ENCODE assay signal across 15 cellular contexts in genomic region chr14:93971635-93972027, GRCh38. TPM values are rescaled to one million over a fixed set of nuclear protein-coding genes. Genes with fewer than 3 reads are reported as not detected.
DNase-seq lines count a peak whose midpoint lies in the region; ATAC-seq and TF ChIP-seq lines count a peak whose summit lies in the region.
"Had no signal": no experiment of that assay in that cellular context is flagged by ENCODE, and none has a peak within 500 bp of the region (broad histone marks: within the 10 kb centered on the region; RNA-seq: fewer than 3 reads in every experiment).

No MANE protein-coding gene starts in this region.

- H3K27me3 ChIP-seq in CD4-positive, alpha-beta memory T cell (ENCODE audit: insufficient read depth, low read length), result no peaks in the 10 kb centered on the region
- H3K27me3 ChIP-seq: testis had no signal

- no peaks in the 10 kb centered on the region for H3K36me3 ChIP-seq in CD4-positive, alpha-beta memory T cell (ENCODE audit: insufficient read depth, low read length)

- intact Hi-C loops in CD4-positive, alpha-beta memory T cell (cut with micrococcal nuclease), result loop anchor here (2.0 kb wide), 2 partner anchors 55 to 109 kb away; partner anchors contain the start of genes DDX24, IFI27L1 and OTUB2
- intact Hi-C loops in natural killer cell (cut with micrococcal nuclease), result loop anchor here (2.0 kb wide), 1 partner anchor 17 kb away; no protein-coding TSS in a partner anchor

- H3K36me3 Mint-ChIP-seq in CD4-positive, alpha-beta memory T cell, result peaks cover under 1 to 1% of the 10 kb centered on the region in 2 donors
- H3K36me3 Mint-ChIP-seq in IgD-negative memory B cell (peaks cover 3% of the 10 kb centered on the region), natural killer cell (no peaks in the 10 kb centered on the region)
- H3K36me3 Mint-ChIP-seq in activated naive CD8-positive, alpha-beta T cell treated with anti-CD3 and anti-CD28 coated beads for 36 hours, result peaks cover 24% of the 10 kb centered on the region

- H3K4me1 Mint-ChIP-seq in CD4-positive, alpha-beta memory T cell, result peaks cover 34 to 67% (median 54%) of the 10 kb centered on the region in 4 donors
- H3K4me1 Mint-ChIP-seq in IgD-negative memory B cell, result peaks cover 45 to 55% (median 52%) of the 10 kb centered on the region in 3 donors
- peaks cover 62% of the 10 kb centered on the region for H3K4me1 Mint-ChIP-seq in activated naive CD8-positive, alpha-beta T cell treated with anti-CD3 and anti-CD28 coated beads for 36 hours
- peaks cover 25 to 33% of the 10 kb centered on the region in 2 donors for H3K4me1 Mint-ChIP-seq in natural killer cell

- peaks cover 57% of the 10 kb centered on the region for H3K4me1 ChIP-seq in CD4-positive, alpha-beta memory T cell (ENCODE audit: insufficient read depth, low read length)
- H3K4me1 ChIP-seq: testis had no signal

- peaks cover 0 to 3% (median 2%) of the 10 kb centered on the region in 8 donors for H3K9me3 Mint-ChIP-seq in CD4-positive, alpha-beta memory T cell
- H3K9me3 Mint-ChIP-seq in IgD-negative memory B cell, result no peaks in the 10 kb centered on the region
- H3K9me3 Mint-ChIP-seq in activated naive CD8-positive, alpha-beta T cell treated with anti-CD3 and anti-CD28 coated beads for 36 hours, result peaks cover 9% of the 10 kb centered on the region
- peaks cover under 1% of the 10 kb centered on the region in 2 donors for H3K9me3 Mint-ChIP-seq in natural killer cell

- no peak for DNase-seq in CD4-positive, alpha-beta memory T cell
- DNase-seq in activated naive CD8-positive, alpha-beta T cell treated with anti-CD3 and anti-CD28 coated beads for 36 hours, result no peak
- DNase-seq in natural killer cell (no peak), NCI-H510A treated with DMSO at 0.1 percent for 48 hours (lab: John Stamatoyannopoulos, UW) (no peak), DMS 273 (lab: John Stamatoyannopoulos, UW; ENCODE audit: unreplicated experiment) (no peak)
- no peak for DNase-seq in stimulated activated CD4-positive, alpha-beta T cell treated with anti-CD3 and anti-CD28 coated beads, Interleukin-4, amount 100 ng/mL, for 1 hour
- DNase-seq: amniotic stem cell, dermis blood vessel endothelial cell, foreskin fibroblast, NCI-H187, right cardiac atrium, testis had no signal

- no peak overlapping the region for H3K27ac ChIP-seq in CD4-positive, alpha-beta memory T cell (ENCODE audit: low read depth, low read length)
- H3K27ac ChIP-seq: testis had no signal

- H3K4me3 Mint-ChIP-seq in CD4-positive, alpha-beta memory T cell, result peak overlapping the region; percentile 86 to 94 (median 90)
- H3K4me3 Mint-ChIP-seq in IgD-negative memory B cell (peak overlapping the region; percentile 84 to 97 (median 90)), natural killer cell (peak overlapping the region; percentile 92)
- H3K4me3 Mint-ChIP-seq in activated naive CD8-positive, alpha-beta T cell treated with anti-CD3 and anti-CD28 coated beads for 36 hours, result peak overlapping the region; percentile 81

- CTCF ChIA-PET in CD4-positive, alpha-beta memory T cell (lab: Charles Lee; ENCODE audit: partially characterized antibody), result interaction anchor here (1.5 to 39.2 kb wide), 8 partner anchors 11 to 171 kb away, joined by 3 to 1377 read pairs (median 22); partner anchors contain the start of gene CCDC197

- peak overlapping the region in 5 of 7 donors; percentile 43 to 93 (median 80) for H3K27ac Mint-ChIP-seq in CD4-positive, alpha-beta memory T cell
- H3K27ac Mint-ChIP-seq in IgD-negative memory B cell, result peak overlapping the region in 2 of 3 donors; percentile 37 to 79
- H3K27ac Mint-ChIP-seq in activated naive CD8-positive, alpha-beta T cell treated with anti-CD3 and anti-CD28 coated beads for 36 hours, result peak overlapping the region; percentile 98
- peak overlapping the region; percentile 76 to 92 for H3K27ac Mint-ChIP-seq in natural killer cell

- POLR2A ChIA-PET in CD4-positive, alpha-beta memory T cell (lab: Charles Lee; ENCODE audit: partially characterized antibody), result interaction anchor here (0.5 to 18.4 kb wide), 10 partner anchors 11 to 187 kb away, joined by 3 to 469 read pairs (median 4); no protein-coding TSS in a partner anchor

- peak overlapping the region in 1 of 2 donors; percentile 66 for H3K4me3 ChIP-seq in CD4-positive, alpha-beta memory T cell (ENCODE audit: low read length in 2 of 2)
- H3K4me3 ChIP-seq: testis had no signal

- H3K27me3 Mint-ChIP-seq in CD4-positive, alpha-beta memory T cell, result no peaks in the 10 kb centered on the region
- H3K27me3 Mint-ChIP-seq in IgD-negative memory B cell, result peaks cover 22% of the 10 kb centered on the region
- no peaks in the 10 kb centered on the region for H3K27me3 Mint-ChIP-seq in activated naive CD8-positive, alpha-beta T cell treated with anti-CD3 and anti-CD28 coated beads for 36 hours
- H3K27me3 Mint-ChIP-seq in natural killer cell (ENCODE audit: low read depth in 2 of 2), result peaks cover 10 to 12% of the 10 kb centered on the region in 2 donors

- ATAC-seq in natural killer cell, result no peak
- ATAC-seq in GM18511 (IDR thresholded peaks at IDR 0.05; ENCODE audit: unreplicated experiment), result no peak
- ATAC-seq: right cardiac atrium, SK-N-SH treated with all-trans-retinoic acid at 6 μM for 48 hours had no signal

- no peak for TF ChIP-seq CTCF in natural killer cell (IDR thresholded peaks at IDR 0.05)

- H3K9me3 ChIP-seq in CD4-positive, alpha-beta memory T cell (ENCODE audit: control insufficient read depth in 1 of 2, low read length in 2 of 2), result no peaks in the 10 kb centered on the region
- H3K9me3 ChIP-seq: testis had no signal

RNA-seq across cellular contexts. Expression of gene ASB2, which starts 4.7 kb away (rescaled TPM):
- 10 to 100 TPM; 27.3 to 29.7 TPM for total RNA-seq in CD4-positive, alpha-beta memory T cell
- 1 to 10 TPM in 1 of 2 donors, under 1 TPM in 1; 0.87 to 2.3 TPM for polyA plus RNA-seq in CD4-positive, alpha-beta memory T cell
- polyA plus RNA-seq in IgD-negative memory B cell, result 3.8 TPM
- total RNA-seq in activated naive CD8-positive, alpha-beta T cell treated with anti-CD3 and anti-CD28 coated beads for 36 hours, result 10 to 100 TPM; 26.4 to 29.1 TPM
- 1 to 10 TPM; 3.7 to 7.2 (median 4.8) TPM for total RNA-seq in natural killer cell
- total RNA-seq: dermis blood vessel endothelial cell had no signal

RNA-seq across cellular contexts. Expression of gene CCDC197, which starts 25.5 kb away (rescaled TPM):
- not detected for total RNA-seq in CD4-positive, alpha-beta memory T cell
- polyA plus RNA-seq in CD4-positive, alpha-beta memory T cell, result not detected
- polyA plus RNA-seq in IgD-negative memory B cell, result not detected
- not detected for total RNA-seq in activated naive CD8-positive, alpha-beta T cell treated with anti-CD3 and anti-CD28 coated beads for 36 hours
- not detected for total RNA-seq in natural killer cell
- total RNA-seq: dermis blood vessel endothelial cell had no signal
- polyA plus RNA-seq: right cardiac atrium had no signal

RNA-seq across cellular contexts. Expression of gene FAM181A, which starts 44.5 kb away (rescaled TPM):
- total RNA-seq in CD4-positive, alpha-beta memory T cell, result not detected
- polyA plus RNA-seq in CD4-positive, alpha-beta memory T cell, result not detected
- polyA plus RNA-seq in IgD-negative memory B cell, result not detected
- not detected for total RNA-seq in activated naive CD8-positive, alpha-beta T cell treated with anti-CD3 and anti-CD28 coated beads for 36 hours
- total RNA-seq in natural killer cell, result not detected
- total RNA-seq: dermis blood vessel endothelial cell, right cardiac atrium had no signal
- polyA plus RNA-seq: right cardiac atrium had no signal

RNA-seq across cellular contexts. Expression of gene OTUB2, which starts 54.5 kb away (rescaled TPM):
- under 1 TPM; 0.42 to 0.67 TPM for total RNA-seq in CD4-positive, alpha-beta memory T cell
- 1 to 10 TPM in 1 of 2 donors, under 1 TPM in 1; 0.19 to 1.1 TPM for polyA plus RNA-seq in CD4-positive, alpha-beta memory T cell
- polyA plus RNA-seq in IgD-negative memory B cell, result 0.19 TPM
- under 1 TPM; 0.31 to 0.48 TPM for total RNA-seq in activated naive CD8-positive, alpha-beta T cell treated with anti-CD3 and anti-CD28 coated beads for 36 hours
- under 1 TPM in 2 of 3 donors, not detected in 1; 0.09 to 0.13 TPM for total RNA-seq in natural killer cell
